ENCODE assay signal across 16 cellular contexts in genomic region chr12:76587428-76588178, GRCh38. TPM values are rescaled to one million over a fixed set of nuclear protein-coding genes. Genes with fewer than 3 reads are reported as not detected.
DNase-seq lines count a peak whose midpoint lies in the region; ATAC-seq and TF ChIP-seq lines count a peak whose summit lies in the region.
"Had no signal": no experiment of that assay in that cellular context is flagged by ENCODE, and none has a peak within 500 bp of the region (broad histone marks: within the 10 kb centered on the region; RNA-seq: fewer than 3 reads in every experiment).

No MANE protein-coding gene starts in this region.

- H4K20me1 ChIP-seq in mammary epithelial cell (ENCODE audit: insufficient read depth, low read length), result no peaks in the 10 kb centered on the region
- H4K20me1 ChIP-seq in PC-9 (ENCODE audit: insufficient read depth), result no peaks in the 10 kb centered on the region
- H4K20me1 ChIP-seq: BLaER1 had no signal

- DNase-seq in MCF 10A (ENCODE audit: unreplicated experiment) (peak; percentile 58), mammary epithelial cell (no peak), cardiac fibroblast (ENCODE audit: low read depth in 2 of 2) (peak; percentile 43 to 71), iris pigment epithelial cell (ENCODE audit: low read depth) (peak; percentile 65), upper lobe of left lung (no peak), NCI-H1436 treated with DMSO at 0.1 percent for 48 hours (lab: John Stamatoyannopoulos, UW) (no peak), PC-9 (no peak), ureter (ENCODE audit: low spot score) (no peak)
- DNase-seq: NCI-H524 treated with DMSO at 0.1 percent for 48 hours had no signal

- no peak overlapping the region for H3K4me3 ChIP-seq in mammary epithelial cell (replicated peaks in 1 of 3; ENCODE audit: insufficient read depth in 1 of 3, low read depth in 2 of 3, low read length in 3 of 3)
- H3K4me3 ChIP-seq in cardiac fibroblast (replicated peaks in 1 of 2; ENCODE audit: low read depth in 2 of 2, low read length in 2 of 2), result no peak overlapping the region
- H3K4me3 ChIP-seq in upper lobe of left lung, result no peak overlapping the region
- no peak overlapping the region for H3K4me3 ChIP-seq in PC-9
- H3K4me3 ChIP-seq: BLaER1, prostate gland had no signal

- H2AFZ ChIP-seq in mammary epithelial cell (ENCODE audit: low read depth, low read length), result no peak overlapping the region
- H2AFZ ChIP-seq in PC-9, result no peak overlapping the region

- ATAC-seq in upper lobe of left lung (ENCODE audit: low FRiP score in 2 of 2), result no peak
- ATAC-seq: stimulated activated naive CD8-positive, alpha-beta T cell treated with anti-CD3 and anti-CD28 coated beads, Interleukin-15, amount 100 ng/mL, for 72 hours had no signal

- no peak for TF ChIP-seq EP300 in upper lobe of left lung (IDR thresholded peaks at IDR 0.05)

- H3K9me3 ChIP-seq in mammary epithelial cell (replicated peaks; ENCODE audit: insufficient read depth, low read length), result no peaks in the 10 kb centered on the region
- H3K9me3 ChIP-seq in upper lobe of left lung, result no peaks in the 10 kb centered on the region
- no peaks in the 10 kb centered on the region for H3K9me3 ChIP-seq in PC-9 (ENCODE audit: insufficient read depth, low read depth)
- H3K9me3 ChIP-seq: prostate gland had no signal

- no peaks in the 10 kb centered on the region for H3K36me3 Mint-ChIP-seq in MCF 10A (ENCODE audit: insufficient read depth, unreplicated experiment)
- H3K36me3 Mint-ChIP-seq: activated naive CD4-positive, alpha-beta T cell treated with anti-CD3 and anti-CD28 coated beads, Interleukin-2, amount 50 U/mL, for 72 hours; type B pancreatic cell had no signal

- no peak for TF ChIP-seq POLR2A in upper lobe of left lung (IDR thresholded peaks at IDR 0.05)

- no peaks in the 10 kb centered on the region for H3K27me3 ChIP-seq in mammary epithelial cell (ENCODE audit: insufficient read depth, low read length)
- no peaks in the 10 kb centered on the region for H3K27me3 ChIP-seq in upper lobe of left lung
- H3K27me3 ChIP-seq in PC-9 (ENCODE audit: insufficient read depth, low read depth), result no peaks in the 10 kb centered on the region
- H3K27me3 ChIP-seq: BLaER1 had no signal

- in situ Hi-C loops in mammary epithelial cell (cut with MboI; ENCODE audit: low sequenced_read_pairs in 2 of 2), result no loop called here

- intact Hi-C loops in MCF 10A (cut with micrococcal nuclease) (loop anchor here (1.0 to 10.0 kb wide), 3 partner anchors 133 to 1060 kb away; partner anchors contain the start of gene PHLDA1), mammary epithelial cell (cut with micrococcal nuclease) (loop anchor here (1.0 to 10.0 kb wide), 6 partner anchors 28 to 553 kb away; partner anchors contain the start of genes BBS10, NAP1L1, OSBPL8 and PHLDA1), PC-9 (cut with micrococcal nuclease; ENCODE audit: unreplicated experiment) (loop anchor here (10.0 kb wide), 2 partner anchors 123 to 243 kb away; partner anchors contain the start of gene BBS10)

- peak overlapping the region; percentile 79 for H3K27ac Mint-ChIP-seq in MCF 10A (ENCODE audit: low read depth, unreplicated experiment)
- H3K27ac Mint-ChIP-seq: activated naive CD4-positive, alpha-beta T cell treated with anti-CD3 and anti-CD28 coated beads, Interleukin-2, amount 50 U/mL, for 72 hours; stimulated activated naive CD8-positive, alpha-beta T cell treated with anti-CD3 and anti-CD28 coated beads, Interleukin-15, amount 100 ng/mL, for 72 hours; type B pancreatic cell had no signal

- CTCF ChIA-PET in MCF 10A (lab: Yijun Ruan, JAX), result interaction anchor here (0.6 to 4.8 kb wide), 34 partner anchors 12 to 1061 kb away, joined by 3 to 60 read pairs (median 4); partner anchors contain the start of genes BBS10 and OSBPL8
- CTCF ChIA-PET in mammary epithelial cell (lab: Charles Lee; ENCODE audit: low non-redundant PET), result no interaction called here
- CTCF ChIA-PET in PC-9 (lab: Charles Lee), result interaction anchor here (0.7 to 1.3 kb wide), 2 partner anchors 132 to 423 kb away, joined by 3 to 6 read pairs; no protein-coding TSS in a partner anchor

- no peaks in the 10 kb centered on the region for H3K27me3 Mint-ChIP-seq in MCF 10A (ENCODE audit: insufficient read depth, unreplicated experiment)
- H3K27me3 Mint-ChIP-seq: stimulated activated naive CD8-positive, alpha-beta T cell treated with anti-CD3 and anti-CD28 coated beads, Interleukin-15, amount 100 ng/mL, for 72 hours; type B pancreatic cell had no signal

- H3K4me2 ChIP-seq in mammary epithelial cell (ENCODE audit: insufficient read depth, low read depth, low read length), result no peak overlapping the region
- H3K4me2 ChIP-seq in PC-9, result no peak overlapping the region
- H3K4me2 ChIP-seq: BLaER1 had no signal

- H3K4me1 Mint-ChIP-seq in MCF 10A (ENCODE audit: insufficient read depth, unreplicated experiment), result peaks cover 36% of the 10 kb centered on the region
- H3K4me1 Mint-ChIP-seq: neural crest cell had no signal

- H3K27ac ChIP-seq in mammary epithelial cell (ENCODE audit: insufficient read depth, low read depth, low read length) (no peak overlapping the region), upper lobe of left lung (peak overlapping the region; percentile 31 to 64 (median 52)), PC-9 (no peak overlapping the region)
- H3K27ac ChIP-seq: 22Rv1, BLaER1, prostate gland had no signal

- dilution Hi-C loops in mammary epithelial cell (cut with HindIII; ENCODE audit: low sequenced_read_pairs), result no loop called here

- no peaks in the 10 kb centered on the region for H3K9me2 ChIP-seq in PC-9 (ENCODE audit: insufficient read depth)

- no peaks in the 10 kb centered on the region for H3F3A ChIP-seq in PC-9 (ENCODE audit: insufficient read depth, low read depth)

- H3K4me3 Mint-ChIP-seq in MCF 10A (ENCODE audit: unreplicated experiment), result no peak overlapping the region
- H3K4me3 Mint-ChIP-seq: neural crest cell; stimulated activated naive CD8-positive, alpha-beta T cell treated with anti-CD3 and anti-CD28 coated beads, Interleukin-15, amount 100 ng/mL, for 72 hours; type B pancreatic cell had no signal

- H3K9ac ChIP-seq in mammary epithelial cell (ENCODE audit: insufficient read depth, low read length), result no peak overlapping the region
- H3K9ac ChIP-seq: BLaER1 had no signal

- 88% methylated on average over 3 of the region's 3 CpGs for WGBS in mammary epithelial cell (ENCODE audit: low coverage, missing lambda C conversion rate)
- WGBS in upper lobe of left lung, 2 donors, result 71 to 83% methylated on average over 3 of the region's 3 CpGs

- H3K79me2 ChIP-seq in mammary epithelial cell (ENCODE audit: insufficient read depth, low read length) (no peaks in the 10 kb centered on the region), PC-9 (ENCODE audit: low read depth) (no peaks in the 10 kb centered on the region)

- POLR2A ChIA-PET in MCF 10A (lab: Yijun Ruan, JAX), result interaction anchor here (0.7 to 5.1 kb wide), 12 partner anchors 11 to 555 kb away, joined by 3 to 62 read pairs (median 8); partner anchors contain the start of genes BBS10, OSBPL8 and PHLDA1
- POLR2A ChIA-PET in PC-9 (lab: Charles Lee; ENCODE audit: unreplicated experiment), result interaction anchor here (0.6 kb wide), 1 partner anchor 495 kb away, joined by 11 read pairs; no protein-coding TSS in a partner anchor

- TF ChIP-seq CTCF in MCF 10A (IDR thresholded peaks at IDR 0.05; ENCODE audit: unreplicated experiment) (no peak), mammary epithelial cell (conservative IDR thresholded peaks at IDR 0.05 in 1 of 2, IDR thresholded peaks at IDR 0.05 in 1 of 2; ENCODE audit: extremely low read depth in 1 of 2, insufficient read depth in 1 of 2, low read depth in 1 of 2, low read length in 2 of 2) (no peak), cardiac fibroblast (IDR thresholded peaks at IDR 0.05; ENCODE audit: low read depth, low read length) (no peak), upper lobe of left lung (IDR thresholded peaks at IDR 0.05) (no peak), PC-9 (conservative IDR thresholded peaks at IDR 0.05) (no peak)

- H3K36me3 ChIP-seq in mammary epithelial cell (ENCODE audit: insufficient read depth, low read length) (no peaks in the 10 kb centered on the region), upper lobe of left lung (no peaks in the 10 kb centered on the region), PC-9 (ENCODE audit: low read depth) (no peaks in the 10 kb centered on the region)
- H3K36me3 ChIP-seq: BLaER1, prostate gland had no signal

- no peaks in the 10 kb centered on the region for H3K9me3 Mint-ChIP-seq in MCF 10A (ENCODE audit: unreplicated experiment)
- H3K9me3 Mint-ChIP-seq: activated naive CD4-positive, alpha-beta T cell treated with anti-CD3 and anti-CD28 coated beads, Interleukin-2, amount 50 U/mL, for 72 hours; stimulated activated naive CD8-positive, alpha-beta T cell treated with anti-CD3 and anti-CD28 coated beads, Interleukin-15, amount 100 ng/mL, for 72 hours; type B pancreatic cell had no signal

- BruUV-seq in MCF 10A (replicated peaks; lab: Mats Ljungman, UMichigan), result no TSS peak
- BruUV-seq in mammary epithelial cell (replicated peaks; lab: Mats Ljungman, UMichigan), result no TSS peak
- no TSS peak for BruUV-seq in PC-9 (replicated peaks; lab: Mats Ljungman, UMichigan)

- H3K4me1 ChIP-seq in mammary epithelial cell (ENCODE audit: insufficient read depth, low read length), result peaks cover 7% of the 10 kb centered on the region
- H3K4me1 ChIP-seq in upper lobe of left lung, result peaks cover 0 to 12% (median 2%) of the 10 kb centered on the region in 4 donors
- no peaks in the 10 kb centered on the region for H3K4me1 ChIP-seq in PC-9 (replicated peaks; ENCODE audit: insufficient read depth)
- H3K4me1 ChIP-seq: BLaER1, prostate gland had no signal

RNA-seq across cellular contexts. Expression of gene OSBPL8, which starts 28.0 kb away (rescaled TPM):
- total RNA-seq in MCF 10A (2022) (71.1 and 77.2 TPM in 2 replicates), mammary epithelial cell (10 to 100 TPM; 87.4 to 88.4 TPM), upper lobe of left lung (100 to 1,000 TPM in 2 of 6 donors, 10 to 100 TPM in 4; 35.6 to 103 (median 73.3) TPM), PC-9 (2021) (53.2 and 66.5 TPM in 2 replicates), ureter (59.5 TPM)
- polyA plus RNA-seq in mammary epithelial cell, result 26.2 TPM
- polyA minus RNA-seq in mammary epithelial cell, result 148 TPM

Comparison
In these comparisons a context has a peak if more than half of its experiments do, and no peak if none do; other contexts are left out.
1. DNase-seq: peak in MCF 10A (single experiment), cardiac fibroblast (2 of 2) and iris pigment epithelial cell (single experiment); none in mammary epithelial cell (single experiment), upper lobe of left lung (0 of 2), NCI-H1436 treated with DMSO at 0.1 percent for 48 hours (single experiment), PC-9 (0 of 2) and ureter (single experiment).
2. H3K27ac ChIP-seq: peak in upper lobe of left lung (4 of 4); none in mammary epithelial cell (single experiment) and PC-9 (single experiment).